Comparison of ENCODE assay signal across 16 cellular contexts in the genomic region with DNA sequence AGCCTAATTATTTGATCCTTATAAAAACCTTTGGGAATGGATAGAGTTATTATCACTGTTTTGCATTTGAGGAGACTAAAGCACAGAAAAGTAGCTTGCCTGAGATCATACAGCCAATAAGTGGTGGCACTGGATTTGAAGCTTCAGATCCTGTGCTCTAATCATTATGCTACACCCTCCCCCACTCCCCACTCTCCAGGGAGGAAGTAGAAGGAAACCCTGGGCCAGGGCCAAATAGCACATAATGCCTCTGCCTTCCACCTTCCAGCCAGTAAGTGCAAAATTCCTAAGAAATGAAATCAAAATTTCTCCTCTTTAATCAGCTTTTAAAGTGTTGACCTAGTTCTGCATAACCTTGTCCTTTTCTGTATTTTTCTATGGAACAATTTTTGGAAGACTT.
DNase-seq lines count a peak whose midpoint lies in the region; ATAC-seq, FAIRE-seq and TF ChIP-seq lines count a peak whose summit lies in the region.
"Had no signal": no experiment of that assay in that cellular context is flagged by ENCODE, and none has a peak within 500 bp of the region (broad histone marks: within the 10 kb centered on the region; RNA-seq: fewer than 3 reads in every experiment).

No MANE protein-coding gene starts in this region.

- CTCF ChIA-PET in WTC11 (lab: Charles Lee): interaction anchor here (1.0 to 1.2 kb wide), 2 partner anchors 59 to 113 kb away, joined by 3 to 5 read pairs; no protein-coding TSS in a partner anchor

- intact Hi-C loops in pancreas (cut with DNase I) (no loop called here), prostate gland (cut with DNase I) (no loop called here)

- no peak for TF ChIP-seq CTCF in fibroblast of pulmonary artery (IDR thresholded peaks at IDR 0.05; ENCODE audit: low read length, missing control alignments)
- no peak for TF ChIP-seq CTCF in pancreas (IDR thresholded peaks at IDR 0.05)
- TF ChIP-seq CTCF in prostate gland (IDR thresholded peaks at IDR 0.05): no peak
- no peak for TF ChIP-seq CTCF in WTC11 (IDR thresholded peaks at IDR 0.05)

- H3K27me3 ChIP-seq in pancreas (no peaks in the 10 kb centered on the region), prostate gland (replicated peaks; ENCODE audit: insufficient read depth) (no peaks in the 10 kb centered on the region)
- H3K27me3 ChIP-seq: SJSA1 had no signal

- H3K27ac Mint-ChIP-seq in WTC11: no peak overlapping the region
- H3K27ac Mint-ChIP-seq: activated B cell treated with CpG ODN at 0.5 μM for 24 hours; activated naive CD8-positive, alpha-beta T cell; naive thymus-derived CD4-positive, alpha-beta T cell had no signal

- POLR2A ChIA-PET in WTC11 (lab: Charles Lee): no interaction called here

- no peak overlapping the region for H3K4me3 Mint-ChIP-seq in WTC11
- H3K4me3 Mint-ChIP-seq: activated B cell treated with CpG ODN at 0.5 μM for 24 hours; activated naive CD8-positive, alpha-beta T cell; naive thymus-derived CD4-positive, alpha-beta T cell had no signal

- peaks cover 18% of the 10 kb centered on the region for H3K4me1 Mint-ChIP-seq in WTC11
- H3K4me1 Mint-ChIP-seq: activated B cell treated with CpG ODN at 0.5 μM for 24 hours had no signal

- FAIRE-seq in pancreas (lab: Jason Lieb, UNC): no peak
- FAIRE-seq: GM12878 had no signal

- peak; percentile 12 for DNase-seq in DMS153 treated with DMSO at 0.1 percent for 48 hours (lab: John Stamatoyannopoulos, UW; ENCODE audit: unreplicated experiment)
- DNase-seq in NCI-H2029 treated with DMSO at 0.1 percent for 48 hours (lab: John Stamatoyannopoulos, UW): peak; percentile 48
- DNase-seq in fibroblast of pulmonary artery (ENCODE audit: low read depth): peak; percentile 54
- peak in 4 of 6 donors; percentile 47 to 64 (median 58) for DNase-seq in pancreas
- no peak for DNase-seq in prostate gland (ENCODE audit: low spot score)
- DNase-seq in GDM1 (lab: John Stamatoyannopoulos, UW): no peak
- no peak for DNase-seq in WTC11 (ENCODE audit: low spot score)
- DNase-seq: activated B cell treated with CpG ODN at 0.5 μM for 24 hours; activated CD8-positive, alpha-beta memory T cell treated with anti-CD3 and anti-CD28 coated beads, Interleukin-2, amount 50 U/mL, for 48 hours; naive thymus-derived CD4-positive, alpha-beta T cell; NCI-H774 had no signal

- TF ChIP-seq POLR2A in prostate gland (IDR thresholded peaks at IDR 0.05): no peak

- H3K9me3 ChIP-seq in pancreas (no peaks in the 10 kb centered on the region), prostate gland (no peaks in the 10 kb centered on the region)
- H3K9me3 ChIP-seq: SJSA1 had no signal

- peaks cover 0 to 11% (median 7%) of the 10 kb centered on the region in 3 donors for H3K4me1 ChIP-seq in pancreas
- H3K4me1 ChIP-seq in prostate gland (replicated peaks): no peaks in the 10 kb centered on the region
- H3K4me1 ChIP-seq: SJSA1 had no signal

- no peaks in the 10 kb centered on the region for H3K36me3 ChIP-seq in pancreas
- no peaks in the 10 kb centered on the region for H3K36me3 ChIP-seq in prostate gland
- H3K36me3 ChIP-seq: SJSA1 had no signal

- ATAC-seq in pancreas (peak; percentile 84 to 90 (median 87)), WTC11 (no peak), HG03135 (IDR thresholded peaks at IDR 0.05; ENCODE audit: unreplicated experiment) (no peak)
- ATAC-seq: GM12878; naive thymus-derived CD4-positive, alpha-beta T cell had no signal

- H3K4me3 ChIP-seq in fibroblast of pulmonary artery (replicated peaks; ENCODE audit: low read depth, low read length): no peak overlapping the region
- H3K4me3 ChIP-seq in pancreas: no peak overlapping the region
- H3K4me3 ChIP-seq in prostate gland: no peak overlapping the region
- H3K4me3 ChIP-seq: coronary artery, GM12878, SJSA1 had no signal

- no peaks in the 10 kb centered on the region for H3K27me3 Mint-ChIP-seq in WTC11 (ENCODE audit: low read depth)
- H3K27me3 Mint-ChIP-seq: activated B cell treated with CpG ODN at 0.5 μM for 24 hours; activated naive CD8-positive, alpha-beta T cell; naive thymus-derived CD4-positive, alpha-beta T cell had no signal

- H3K36me3 Mint-ChIP-seq in WTC11: no peaks in the 10 kb centered on the region

- H3K27ac ChIP-seq in pancreas: no peak overlapping the region
- H3K27ac ChIP-seq in prostate gland: no peak overlapping the region
- H3K27ac ChIP-seq: coronary artery, SJSA1 had no signal

- no peaks in the 10 kb centered on the region for H3K9me3 Mint-ChIP-seq in WTC11
- H3K9me3 Mint-ChIP-seq: activated B cell treated with CpG ODN at 0.5 μM for 24 hours had no signal

TF ChIP-seq in WTC11, 78 proteins besides CTCF, POLR2A, EP300 and RAD21 (continues in another document):
- TF ChIP-seq ETV6 (CRISPR knock-in tag; IDR thresholded peaks at IDR 0.05): no peak
- TF ChIP-seq, protein P1, sequence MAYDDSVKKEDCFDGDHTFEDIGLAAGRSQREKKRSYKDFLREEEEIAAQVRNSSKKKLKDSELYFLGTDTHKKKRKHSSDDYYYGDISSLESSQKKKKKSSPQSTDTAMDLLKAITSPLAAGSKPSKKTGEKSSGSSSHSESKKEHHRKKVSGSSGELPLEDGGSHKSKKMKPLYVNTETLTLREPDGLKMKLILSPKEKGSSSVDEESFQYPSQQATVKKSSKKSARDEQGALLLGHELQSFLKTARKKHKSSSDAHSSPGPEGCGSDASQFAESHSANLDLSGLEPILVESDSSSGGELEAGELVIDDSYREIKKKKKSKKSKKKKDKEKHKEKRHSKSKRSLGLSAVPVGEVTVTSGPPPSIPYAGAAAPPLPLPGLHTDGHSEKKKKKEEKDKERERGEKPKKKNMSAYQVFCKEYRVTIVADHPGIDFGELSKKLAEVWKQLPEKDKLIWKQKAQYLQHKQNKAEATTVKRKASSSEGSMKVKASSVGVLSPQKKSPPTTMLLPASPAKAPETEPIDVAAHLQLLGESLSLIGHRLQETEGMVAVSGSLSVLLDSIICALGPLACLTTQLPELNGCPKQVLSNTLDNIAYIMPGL (CRISPR knock-in tag; IDR thresholded peaks at IDR 0.05): no peak
- no peak for TF ChIP-seq FOXJ3 (CRISPR knock-in tag; IDR thresholded peaks at IDR 0.05; ENCODE audit: borderline replicate concordance)
- TF ChIP-seq, protein P2, sequence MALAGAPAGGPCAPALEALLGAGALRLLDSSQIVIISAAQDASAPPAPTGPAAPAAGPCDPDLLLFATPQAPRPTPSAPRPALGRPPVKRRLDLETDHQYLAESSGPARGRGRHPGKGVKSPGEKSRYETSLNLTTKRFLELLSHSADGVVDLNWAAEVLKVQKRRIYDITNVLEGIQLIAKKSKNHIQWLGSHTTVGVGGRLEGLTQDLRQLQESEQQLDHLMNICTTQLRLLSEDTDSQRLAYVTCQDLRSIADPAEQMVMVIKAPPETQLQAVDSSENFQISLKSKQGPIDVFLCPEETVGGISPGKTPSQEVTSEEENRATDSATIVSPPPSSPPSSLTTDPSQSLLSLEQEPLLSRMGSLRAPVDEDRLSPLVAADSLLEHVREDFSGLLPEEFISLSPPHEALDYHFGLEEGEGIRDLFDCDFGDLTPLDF (CRISPR knock-in tag; IDR thresholded peaks at IDR 0.05): no peak
- no peak for TF ChIP-seq MXD4 (CRISPR knock-in tag; IDR thresholded peaks at IDR 0.05; ENCODE audit: borderline replicate concordance)
- no peak for TF ChIP-seq ATF3 (CRISPR knock-in tag; conservative IDR thresholded peaks at IDR 0.05)
- TF ChIP-seq, protein P3, sequence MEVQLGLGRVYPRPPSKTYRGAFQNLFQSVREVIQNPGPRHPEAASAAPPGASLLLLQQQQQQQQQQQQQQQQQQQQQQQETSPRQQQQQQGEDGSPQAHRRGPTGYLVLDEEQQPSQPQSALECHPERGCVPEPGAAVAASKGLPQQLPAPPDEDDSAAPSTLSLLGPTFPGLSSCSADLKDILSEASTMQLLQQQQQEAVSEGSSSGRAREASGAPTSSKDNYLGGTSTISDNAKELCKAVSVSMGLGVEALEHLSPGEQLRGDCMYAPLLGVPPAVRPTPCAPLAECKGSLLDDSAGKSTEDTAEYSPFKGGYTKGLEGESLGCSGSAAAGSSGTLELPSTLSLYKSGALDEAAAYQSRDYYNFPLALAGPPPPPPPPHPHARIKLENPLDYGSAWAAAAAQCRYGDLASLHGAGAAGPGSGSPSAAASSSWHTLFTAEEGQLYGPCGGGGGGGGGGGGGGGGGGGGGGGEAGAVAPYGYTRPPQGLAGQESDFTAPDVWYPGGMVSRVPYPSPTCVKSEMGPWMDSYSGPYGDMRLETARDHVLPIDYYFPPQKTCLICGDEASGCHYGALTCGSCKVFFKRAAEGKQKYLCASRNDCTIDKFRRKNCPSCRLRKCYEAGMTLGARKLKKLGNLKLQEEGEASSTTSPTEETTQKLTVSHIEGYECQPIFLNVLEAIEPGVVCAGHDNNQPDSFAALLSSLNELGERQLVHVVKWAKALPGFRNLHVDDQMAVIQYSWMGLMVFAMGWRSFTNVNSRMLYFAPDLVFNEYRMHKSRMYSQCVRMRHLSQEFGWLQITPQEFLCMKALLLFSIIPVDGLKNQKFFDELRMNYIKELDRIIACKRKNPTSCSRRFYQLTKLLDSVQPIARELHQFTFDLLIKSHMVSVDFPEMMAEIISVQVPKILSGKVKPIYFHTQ (CRISPR knock-in tag; IDR thresholded peaks at IDR 0.05): no peak
- no peak for TF ChIP-seq MLX (CRISPR knock-in tag; IDR thresholded peaks at IDR 0.05)
- no peak for TF ChIP-seq RORB (CRISPR knock-in tag; IDR thresholded peaks at IDR 0.05)
- no peak for TF ChIP-seq ZNF138 (CRISPR knock-in tag; conservative IDR thresholded peaks at IDR 0.05)
- TF ChIP-seq EMX1 (CRISPR knock-in tag; IDR thresholded peaks at IDR 0.05): no peak

Comparison
In these comparisons a context has a peak if more than half of its experiments do, and no peak if none do; other contexts are left out.
1. DNase-seq: peak in DMS153 treated with DMSO at 0.1 percent for 48 hours (single experiment), NCI-H2029 treated with DMSO at 0.1 percent for 48 hours (single experiment), fibroblast of pulmonary artery (single experiment) and pancreas (4 of 6); none in prostate gland (single experiment), GDM1 (single experiment) and WTC11 (single experiment).
2. ATAC-seq: peak in pancreas (4 of 4); none in WTC11 (single experiment) and HG03135 (single experiment).